16 cellular contexts compared by ENCODE assay signal in the genomic region with DNA sequence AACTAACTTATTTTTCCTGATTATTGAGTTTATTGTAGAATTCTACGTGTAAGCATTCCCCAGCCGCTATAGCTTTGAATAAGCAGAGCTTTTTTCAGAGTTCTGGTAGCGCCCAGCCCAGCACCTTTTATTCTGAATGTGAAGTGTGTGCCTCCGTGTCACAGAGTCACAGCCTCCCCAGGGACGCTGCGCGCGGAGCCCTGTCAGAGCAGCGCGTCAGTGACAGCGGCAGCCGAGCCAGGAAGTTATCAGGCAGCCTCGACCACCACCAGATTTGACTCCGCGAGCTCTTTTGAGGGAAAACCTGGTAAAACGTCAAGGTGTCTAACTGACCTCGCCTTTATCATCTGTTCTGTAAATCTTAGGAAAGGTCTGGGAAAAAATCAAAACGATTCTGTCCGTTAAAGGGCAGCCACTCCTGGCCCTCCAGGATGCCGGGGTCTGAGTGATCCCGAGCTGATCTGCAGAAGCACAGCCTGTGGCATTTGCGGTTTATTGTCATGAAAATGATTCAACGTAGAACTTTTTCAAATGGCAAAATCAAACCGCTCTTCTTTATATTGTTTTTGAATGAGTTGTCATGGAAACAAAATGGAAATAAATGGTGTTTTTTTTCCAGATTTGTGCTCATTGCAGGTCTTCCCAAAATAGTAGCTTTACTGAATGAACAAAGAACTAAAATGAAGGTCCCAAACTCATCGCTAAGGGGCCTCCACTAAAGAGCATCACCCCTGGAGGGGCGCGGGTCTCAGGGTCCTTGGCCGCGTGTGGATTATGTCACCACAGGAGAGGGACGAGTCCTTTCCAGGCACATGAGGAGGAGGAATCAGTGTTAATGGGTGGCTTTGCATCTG. TPM values are rescaled to one million over a fixed set of nuclear protein-coding genes. Genes with fewer than 3 reads are reported as not detected.
DNase-seq lines count a peak whose midpoint lies in the region; ATAC-seq, FAIRE-seq and TF ChIP-seq lines count a peak whose summit lies in the region.
"Had no signal": no experiment of that assay in that cellular context is flagged by ENCODE, and none has a peak within 500 bp of the region (broad histone marks: within the 10 kb centered on the region; RNA-seq: fewer than 3 reads in every experiment).

No MANE protein-coding gene starts in this region.

- peak; percentile 39 for DNase-seq in Right ventricle myocardium superior
- DNase-seq in left ventricle myocardium superior = no peak
- DNase-seq in pancreas = no peak
- DNase-seq in GDM1 (lab: John Stamatoyannopoulos, UW) = no peak
- DNase-seq in T-cell = no peak
- DNase-seq: cerebellar nuclear complex; kidney glomerular epithelial cell; NCI-H2029 treated with DMSO at 0.1 percent for 48 hours; SHP77 treated with DMSO at 0.1 percent for 48 hours; stimulated activated CD4-positive, alpha-beta T cell treated with anti-CD3 and anti-CD28 coated beads, Interleukin-15, amount 100 ng/mL, for 24 hours had no signal

- POLR2A ChIA-PET in T-cell (lab: Charles Lee) = no interaction called here

- peak overlapping the region in 2 of 5 experiments; percentile 37 to 49 for H3K4me3 Mint-ChIP-seq in brain
- no peak overlapping the region for H3K4me3 Mint-ChIP-seq in T-cell
- H3K4me3 Mint-ChIP-seq: natural killer cell treated with Interleukin-12 subunit alpha and Interleukin-12 subunit beta and Interleukin-15 and Interleukin-18, amount 100 ng/mL, for 72 hours had no signal

- no peak for FAIRE-seq in pancreas (lab: Jason Lieb, UNC)

- H3K4me1 Mint-ChIP-seq in brain (peaks cover 29% of the 10 kb centered on the region), T-cell (no peaks in the 10 kb centered on the region)

- H3K9me3 Mint-ChIP-seq in brain = no peaks in the 10 kb centered on the region
- no peaks in the 10 kb centered on the region for H3K9me3 Mint-ChIP-seq in T-cell
- H3K9me3 Mint-ChIP-seq: natural killer cell treated with Interleukin-12 subunit alpha and Interleukin-12 subunit beta and Interleukin-15 and Interleukin-18, amount 100 ng/mL, for 72 hours had no signal

- 90 to 92% methylated on average over 30 of the region's 30 CpGs for WGBS in pancreas, 2 donors

- peak overlapping the region; percentile 8 for H3K27ac ChIP-seq in layer of hippocampus (ENCODE audit: low read depth, low read length)
- no peak overlapping the region for H3K27ac ChIP-seq in pancreas
- H3K27ac ChIP-seq: KMS-11 had no signal

- H3K4me3 ChIP-seq in pancreas = no peak overlapping the region

- intact Hi-C loops in Right ventricle myocardium superior (cut with DNase I) (no loop called here), left ventricle myocardium superior (cut with micrococcal nuclease) (no loop called here), pancreas (cut with DNase I) (no loop called here)

- ATAC-seq in Right ventricle myocardium superior (ENCODE audit: poor library complexity) = no peak
- no peak for ATAC-seq in left ventricle myocardium superior
- no peak for ATAC-seq in GM21786 (IDR thresholded peaks at IDR 0.05; ENCODE audit: unreplicated experiment)
- no peak for ATAC-seq in pancreas
- ATAC-seq in T-cell (replicated peaks in 1 of 4) = no peak
- ATAC-seq: activated CD4-positive, CD25-positive, alpha-beta regulatory T cell treated with anti-CD3 and anti-CD28 coated beads, Interleukin-2, amount 50 U/mL, for 24 hours; natural killer cell treated with Interleukin-12 subunit alpha and Interleukin-12 subunit beta and Interleukin-15 and Interleukin-18, amount 100 ng/mL, for 72 hours had no signal

- peaks cover 52% of the 10 kb centered on the region for H3K36me3 Mint-ChIP-seq in brain
- H3K36me3 Mint-ChIP-seq in T-cell = peaks cover 47% of the 10 kb centered on the region

- H3K27ac Mint-ChIP-seq in brain = peak overlapping the region; percentile 32 to 97 (median 86)
- H3K27ac Mint-ChIP-seq in T-cell = no peak overlapping the region

- H3K27me3 ChIP-seq in layer of hippocampus (ENCODE audit: control insufficient read depth, insufficient read depth, low read length) = no peaks in the 10 kb centered on the region
- no peaks in the 10 kb centered on the region for H3K27me3 ChIP-seq in pancreas

- H3K9me3 ChIP-seq in pancreas = no peaks in the 10 kb centered on the region

- CTCF ChIA-PET in T-cell (lab: Charles Lee) = interaction anchor here in 1 of 2 donors (0.8 kb wide), 1 partner anchor 56 kb away, joined by 5 read pairs; no protein-coding TSS in a partner anchor

- H3K4me1 ChIP-seq in pancreas = no peaks in the 10 kb centered on the region

- H3K36me3 ChIP-seq in pancreas = peaks cover 0 to 44% (median 4%) of the 10 kb centered on the region in 3 donors

- H3K27me3 Mint-ChIP-seq in brain = no peaks in the 10 kb centered on the region
- no peaks in the 10 kb centered on the region for H3K27me3 Mint-ChIP-seq in T-cell
- H3K27me3 Mint-ChIP-seq: natural killer cell treated with Interleukin-12 subunit alpha and Interleukin-12 subunit beta and Interleukin-15 and Interleukin-18, amount 100 ng/mL, for 72 hours had no signal

- TF ChIP-seq CTCF in brain (conservative IDR thresholded peaks at IDR 0.05) = no peak
- no peak for TF ChIP-seq CTCF in pancreas (IDR thresholded peaks at IDR 0.05)

RNA-seq across cellular contexts. Expression of gene MMP17, which starts 43.1 kb away (rescaled TPM):
- total RNA-seq in Right ventricle myocardium superior = 1.3 TPM
- 0.47 TPM for total RNA-seq in left ventricle myocardium superior
- 15.5 TPM for polyA plus RNA-seq in brain (ENCODE audit: insufficient read depth, low read depth, low replicate concordance)
- total RNA-seq in pancreas = 1 to 10 TPM in 5 of 6 donors, under 1 TPM in 1; 0.58 to 2.9 (median 2.0) TPM
- polyA plus RNA-seq in pancreas = 10 to 100 TPM; 15.0 to 21.5 TPM
- total RNA-seq in T-cell = 1 to 10 TPM in 3 of 5 donors, under 1 TPM in 2; 0.58 to 2.7 (median 1.2) TPM
- total RNA-seq: natural killer cell treated with Interleukin-12 subunit alpha and Interleukin-12 subunit beta and Interleukin-15 and Interleukin-18, amount 100 ng/mL, for 72 hours had no signal

Comparison
In these comparisons a context has a peak if more than half of its experiments do, and no peak if none do; other contexts are left out.
1. H3K27ac Mint-ChIP-seq: peak in brain (5 of 5); none in T-cell (0 of 2).